1 cellular context compared by ENCODE assay signal in the genomic region with DNA sequence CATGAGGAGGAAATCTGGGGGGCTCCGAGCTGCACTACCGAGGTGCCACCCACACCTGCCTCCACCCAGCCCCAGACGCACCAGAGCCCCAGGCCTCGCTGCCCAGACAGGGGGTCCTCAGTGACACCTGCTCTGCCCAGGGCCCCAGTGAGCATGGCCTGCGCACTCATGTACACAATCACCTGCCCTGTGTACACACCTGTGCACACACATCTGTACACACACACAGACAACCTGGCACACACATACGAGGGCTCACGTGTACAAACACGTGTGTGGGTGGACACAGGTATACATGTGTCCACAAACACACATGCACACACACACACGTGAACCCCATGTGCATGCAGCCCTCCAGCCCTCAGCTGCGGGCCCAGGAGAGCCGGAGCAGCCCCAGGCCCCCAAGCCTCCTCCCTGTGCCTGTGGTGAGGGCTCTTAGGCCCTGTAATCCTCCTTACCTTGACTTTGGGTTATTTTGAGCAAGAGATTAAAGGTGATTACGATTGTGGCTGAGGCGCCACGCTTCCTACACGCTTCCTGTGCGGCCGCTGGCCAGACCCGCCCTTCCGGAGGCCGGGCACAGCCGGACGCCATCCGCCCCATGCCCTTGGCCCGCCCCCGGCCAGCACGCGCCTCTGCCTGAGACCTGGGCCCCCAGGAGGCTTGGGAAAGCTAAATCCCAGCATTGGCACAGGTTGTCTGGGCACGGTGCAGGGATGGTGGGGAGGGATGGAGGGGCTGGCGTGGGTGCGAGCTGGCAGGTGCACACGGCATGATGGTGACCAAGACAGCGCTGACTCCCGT.
TF ChIP-seq lines count a peak whose summit lies in the region.

No MANE protein-coding gene starts in this region.

TF ChIP-seq in K562, 482 proteins besides CTCF, POLR2A, EP300 and RAD21 (continued from another document and continues in another):
- TF ChIP-seq AFF1 (IDR thresholded peaks at IDR 0.05; ENCODE audit: low read depth in 1 of 2, partially characterized antibody in 2 of 2), result no peak
- TF ChIP-seq, protein P1, sequence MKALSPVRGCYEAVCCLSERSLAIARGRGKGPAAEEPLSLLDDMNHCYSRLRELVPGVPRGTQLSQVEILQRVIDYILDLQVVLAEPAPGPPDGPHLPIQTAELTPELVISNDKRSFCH (CRISPR knock-in tag; IDR thresholded peaks at IDR 0.05), result no peak
- TF ChIP-seq, protein P1 (tag; IDR thresholded peaks at IDR 0.05), result no peak; the same call in 1 of the 2 replicates
- TF ChIP-seq SUPT5H (IDR thresholded peaks at IDR 0.05), result peak; percentile 67; the same call in 1 of the 2 replicates
- 0 out of 4 replicates have a peak, but pooled peaks of 1 of the 2 experiments have one; percentile 61 for TF ChIP-seq SIN3A (IDR thresholded peaks at IDR 0.05; ENCODE audit: borderline replicate concordance in 2 of 2, control insufficient read depth in 1 of 2, low read depth in 2 of 2, low read length in 2 of 2)
- no peak for TF ChIP-seq GTF3C2 (IDR thresholded peaks at IDR 0.05; ENCODE audit: borderline replicate concordance, extremely low read depth, insufficient read length)
- no peak for TF ChIP-seq ZBTB12 (CRISPR knock-in tag; IDR thresholded peaks at IDR 0.05)
- TF ChIP-seq, protein P2, sequence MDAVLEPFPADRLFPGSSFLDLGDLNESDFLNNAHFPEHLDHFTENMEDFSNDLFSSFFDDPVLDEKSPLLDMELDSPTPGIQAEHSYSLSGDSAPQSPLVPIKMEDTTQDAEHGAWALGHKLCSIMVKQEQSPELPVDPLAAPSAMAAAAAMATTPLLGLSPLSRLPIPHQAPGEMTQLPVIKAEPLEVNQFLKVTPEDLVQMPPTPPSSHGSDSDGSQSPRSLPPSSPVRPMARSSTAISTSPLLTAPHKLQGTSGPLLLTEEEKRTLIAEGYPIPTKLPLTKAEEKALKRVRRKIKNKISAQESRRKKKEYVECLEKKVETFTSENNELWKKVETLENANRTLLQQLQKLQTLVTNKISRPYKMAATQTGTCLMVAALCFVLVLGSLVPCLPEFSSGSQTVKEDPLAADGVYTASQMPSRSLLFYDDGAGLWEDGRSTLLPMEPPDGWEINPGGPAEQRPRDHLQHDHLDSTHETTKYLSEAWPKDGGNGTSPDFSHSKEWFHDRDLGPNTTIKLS (IDR thresholded peaks at IDR 0.05; ENCODE audit: borderline replicate concordance, low read depth), result peak; percentile 33; the same call in 1 of the 2 replicates
- TF ChIP-seq, protein P3, sequence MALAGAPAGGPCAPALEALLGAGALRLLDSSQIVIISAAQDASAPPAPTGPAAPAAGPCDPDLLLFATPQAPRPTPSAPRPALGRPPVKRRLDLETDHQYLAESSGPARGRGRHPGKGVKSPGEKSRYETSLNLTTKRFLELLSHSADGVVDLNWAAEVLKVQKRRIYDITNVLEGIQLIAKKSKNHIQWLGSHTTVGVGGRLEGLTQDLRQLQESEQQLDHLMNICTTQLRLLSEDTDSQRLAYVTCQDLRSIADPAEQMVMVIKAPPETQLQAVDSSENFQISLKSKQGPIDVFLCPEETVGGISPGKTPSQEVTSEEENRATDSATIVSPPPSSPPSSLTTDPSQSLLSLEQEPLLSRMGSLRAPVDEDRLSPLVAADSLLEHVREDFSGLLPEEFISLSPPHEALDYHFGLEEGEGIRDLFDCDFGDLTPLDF (CRISPR knock-in tag; IDR thresholded peaks at IDR 0.05), result no peak
- no peak for TF ChIP-seq XRCC5 (IDR thresholded peaks at IDR 0.05; ENCODE audit: low read depth, low read length)
- TF ChIP-seq SIX5 (IDR thresholded peaks at IDR 0.05; ENCODE audit: borderline replicate concordance in 1 of 2, insufficient read depth in 1 of 2, low read depth in 1 of 2, low read length in 2 of 2), result no peak
- no peak; the same call in 1 of the 2 replicates for TF ChIP-seq TOE1 (IDR thresholded peaks at IDR 0.05; ENCODE audit: borderline replicate concordance)
- TF ChIP-seq TOE1 (CRISPR knock-in tag; IDR thresholded peaks at IDR 0.05; ENCODE audit: borderline replicate concordance, low read depth), result 0 out of 2 replicates have a peak, but pooled peaks have one; percentile 53
- peak; percentile 97 for TF ChIP-seq KLF1 (tag; IDR thresholded peaks at IDR 0.05)
- no peak for TF ChIP-seq MED1 (CRISPR knock-in tag; IDR thresholded peaks at IDR 0.05; ENCODE audit: borderline replicate concordance)
- no peak for TF ChIP-seq NCOA6 (IDR thresholded peaks at IDR 0.05)
- TF ChIP-seq CREB1 (IDR thresholded peaks at IDR 0.05), result peak; percentile 71; the same call in 1 of the 2 replicates
- TF ChIP-seq CREB1 (CRISPR knock-in tag; IDR thresholded peaks at IDR 0.05), result peak; percentile 66
- 0 out of 2 replicates have a peak, but pooled peaks have one; percentile 30 for TF ChIP-seq E2F4 (CRISPR knock-in tag; IDR thresholded peaks at IDR 0.05; ENCODE audit: low read depth)
- TF ChIP-seq KDM5B (IDR thresholded peaks at IDR 0.05; ENCODE audit: insufficient replicate concordance, low read depth, low read length), result peak; percentile 89
- TF ChIP-seq C11orf30 (IDR thresholded peaks at IDR 0.05; ENCODE audit: low read depth), result no peak
- no peak for TF ChIP-seq DNMT1 (IDR thresholded peaks at IDR 0.05)
- TF ChIP-seq CEBPG (CRISPR knock-in tag; IDR thresholded peaks at IDR 0.05), result peak; percentile 8
- TF ChIP-seq CEBPG (tag; conservative IDR thresholded peaks at IDR 0.05 in 1 of 2, IDR thresholded peaks at IDR 0.05 in 1 of 2), result no peak
- TF ChIP-seq HDAC1 (IDR thresholded peaks at IDR 0.05), result peak in 1 of 2 experiments; percentile 91; a peak in 2 of 4 replicates
- TF ChIP-seq ZNF780A (CRISPR knock-in tag; IDR thresholded peaks at IDR 0.05), result no peak
- TF ChIP-seq POLR2G (IDR thresholded peaks at IDR 0.05; ENCODE audit: low read depth, low read length), result peak; percentile 91
- no peak for TF ChIP-seq ELF1 (tag; IDR thresholded peaks at IDR 0.05)
- peak; percentile 62; the same call in 1 of the 2 replicates for TF ChIP-seq JUN (IDR thresholded peaks at IDR 0.05; ENCODE audit: borderline replicate concordance, low read depth, low read length)
- 0 out of 2 replicates have a peak, but pooled peaks have one; percentile 7 for TF ChIP-seq JUN (CRISPR knock-in tag; IDR thresholded peaks at IDR 0.05; ENCODE audit: borderline replicate concordance)
- peak; percentile 38; the same call in 1 of the 2 replicates for TF ChIP-seq HMGXB4 (CRISPR knock-in tag; IDR thresholded peaks at IDR 0.05)
- no peak for TF ChIP-seq RUNX1 (IDR thresholded peaks at IDR 0.05; ENCODE audit: low read depth)
- TF ChIP-seq ZNF589 (CRISPR knock-in tag; IDR thresholded peaks at IDR 0.05; ENCODE audit: low read depth), result peak; percentile 9; the same call in 1 of the 2 replicates
- TF ChIP-seq TEAD4 (IDR thresholded peaks at IDR 0.05; ENCODE audit: low read length), result no peak
- 0 out of 2 replicates have a peak, but pooled peaks have one; percentile 33 for TF ChIP-seq TEAD4 (CRISPR knock-in tag; IDR thresholded peaks at IDR 0.05; ENCODE audit: borderline replicate concordance)
- peak; percentile 60; the same call in 1 of the 2 replicates for TF ChIP-seq ZNF511 (CRISPR knock-in tag; IDR thresholded peaks at IDR 0.05)
- no peak for TF ChIP-seq PURB (CRISPR knock-in tag; IDR thresholded peaks at IDR 0.05; ENCODE audit: low read depth)
- TF ChIP-seq CTBP1 (IDR thresholded peaks at IDR 0.05; ENCODE audit: borderline replicate concordance), result peak; percentile 40; the same call in 1 of the 2 replicates
- peak; percentile 5 to 66 (median 50) for TF ChIP-seq YY1 (IDR thresholded peaks at IDR 0.05; ENCODE audit: borderline replicate concordance in 1 of 3, control insufficient read depth in 1 of 3, extremely low read depth in 1 of 3, insufficient read depth in 3 of 3, insufficient read length in 1 of 3, insufficient replicate concordance in 2 of 3, low read depth in 1 of 3, low read length in 2 of 3)
- TF ChIP-seq EP400 (IDR thresholded peaks at IDR 0.05), result peak; percentile 99
- peak; percentile 79; the same call in 1 of the 2 replicates for TF ChIP-seq FOXP1 (CRISPR knock-in tag; IDR thresholded peaks at IDR 0.05)
- TF ChIP-seq LCOR (CRISPR knock-in tag; IDR thresholded peaks at IDR 0.05), result peak; percentile 78
- peak; percentile 65; the same call in 1 of the 2 replicates for TF ChIP-seq ZBTB7A (IDR thresholded peaks at IDR 0.05; ENCODE audit: borderline replicate concordance, control insufficient read depth, low read depth, low read length)
- no peak; the same call in 1 of the 2 replicates for TF ChIP-seq TAF7 (tag; IDR thresholded peaks at IDR 0.05)
- TF ChIP-seq ARID2 (IDR thresholded peaks at IDR 0.05), result peak; percentile 91
- peak; percentile 97 for TF ChIP-seq MAX (CRISPR knock-in tag; IDR thresholded peaks at IDR 0.05)
